In the genomic region with DNA sequence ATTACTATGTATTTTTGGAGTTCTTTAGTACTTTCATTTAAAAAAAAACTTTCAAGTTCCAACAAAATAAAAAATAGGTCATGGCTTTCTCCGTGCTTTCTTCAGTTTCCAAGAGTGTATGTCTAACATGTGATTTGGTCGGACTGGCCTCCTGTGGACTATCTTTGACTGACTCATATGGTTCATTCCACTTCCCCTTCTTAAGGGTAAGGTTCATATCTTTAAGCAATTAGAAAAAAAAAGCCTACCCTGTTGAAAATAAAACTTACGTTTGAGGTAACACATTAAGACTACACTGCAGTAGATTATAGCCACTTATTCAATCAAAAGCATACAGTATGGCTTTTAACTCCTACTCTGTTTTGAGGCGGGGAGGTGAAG, we compare ENCODE assay signal across 8 cellular contexts.
A peak's percentile ranks its signal among the peaks of the same experiment; 100 is the strongest.
DNase-seq lines count a peak whose midpoint lies in the region; ATAC-seq, FAIRE-seq and TF ChIP-seq lines count a peak whose summit lies in the region.

No MANE protein-coding gene starts in this region.

- no peaks in the 10 kb centered on the region for H3K27me3 ChIP-seq in CD4-positive, CD25-positive, alpha-beta regulatory T cell (ENCODE audit: control insufficient read depth, insufficient read depth, low read length)
- no peaks in the 10 kb centered on the region for H3K27me3 ChIP-seq in GM12878 (replicated peaks in 1 of 2; ENCODE audit: control insufficient read depth in 2 of 2, insufficient read depth in 2 of 2, low read length in 1 of 2)

- peak overlapping the region; percentile 49 for H2AFZ ChIP-seq in GM12878 (ENCODE audit: control insufficient read depth, low read depth, low read length)

- TF ChIP-seq CTCF in GM20000 (IDR thresholded peaks at IDR 0.05; ENCODE audit: extremely low read depth, missing control alignments) (no peak), GM12878 (IDR thresholded peaks at IDR 0.05 in 2 of 3, conservative IDR thresholded peaks at IDR 0.05 in 1 of 3; ENCODE audit: control insufficient read depth in 2 of 3, extremely low read depth in 1 of 3, insufficient read depth in 1 of 3, low read depth in 3 of 3, low read length in 3 of 3) (no peak)

- RAD21 ChIA-PET in GM12878 (lab: Charles Lee; ENCODE audit: unreplicated experiment): interaction anchor here (1.5 to 2.1 kb wide), 3 partner anchors 116 to 217 kb away, joined by 4 to 7 read pairs (median 5); no protein-coding TSS in a partner anchor

- DNase-seq in CD4-positive, CD25-positive, alpha-beta regulatory T cell: peak in 1 of 3 donors; percentile 53
- DNase-seq in GM20000 (ENCODE audit: low spot score) (peak; percentile 49), GM12878 (ENCODE audit: low read depth, low spot score) (peak; percentile 59), NCI-H187 treated with DMSO at 0.1 percent for 48 hours (lab: John Stamatoyannopoulos, UW) (no peak)
- DNase-seq in stimulated activated naive CD4-positive, alpha-beta T cell treated with Interleukin-2 at 50 U/mL for 16 hours (lab: John Stamatoyannopoulos, UW): no peak
- DNase-seq in activated effector memory CD4-positive, alpha-beta T cell treated with anti-CD3 and anti-CD28 coated beads, Interleukin-2, amount 50 U/mL, for 16 hours: no peak

- no peaks in the 10 kb centered on the region for H3K9me3 ChIP-seq in CD4-positive, CD25-positive, alpha-beta regulatory T cell (ENCODE audit: control insufficient read depth in 2 of 2, low read length in 2 of 2)
- H3K9me3 ChIP-seq in GM12878 (replicated peaks; ENCODE audit: control insufficient read depth, insufficient read depth, low read length): no peaks in the 10 kb centered on the region

- peak in 1 of 2 experiments; percentile 92; a peak in 3 of 4 replicates for TF ChIP-seq EP300 in GM12878 (IDR thresholded peaks at IDR 0.05; ENCODE audit: borderline replicate concordance in 1 of 2, control insufficient read depth in 1 of 2, low read depth in 2 of 2, low read length in 2 of 2)

- H3K4me2 ChIP-seq in GM12878 (ENCODE audit: control insufficient read depth, insufficient read depth): peak overlapping the region; percentile 44; the same call in 1 of the 2 replicates

- no peak overlapping the region for H3K4me3 Mint-ChIP-seq in CD4-positive, CD25-positive, alpha-beta regulatory T cell
- no peak overlapping the region for H3K4me3 Mint-ChIP-seq in stimulated activated naive CD8-positive, alpha-beta T cell treated with anti-CD3 and anti-CD28 coated beads, Interleukin-15, Interleukin-2, amounts not matched to agents 100 ng/mL and 50 ng/mL, for 24 hours

- H3K27ac Mint-ChIP-seq in CD4-positive, CD25-positive, alpha-beta regulatory T cell: peak overlapping the region; percentile 2 to 72 (median 21)
- H3K27ac Mint-ChIP-seq in stimulated activated naive CD8-positive, alpha-beta T cell treated with anti-CD3 and anti-CD28 coated beads, Interleukin-15, Interleukin-2, amounts not matched to agents 100 ng/mL and 50 ng/mL, for 24 hours: peak overlapping the region; percentile 29

- no peaks in the 10 kb centered on the region for H3K27me3 Mint-ChIP-seq in CD4-positive, CD25-positive, alpha-beta regulatory T cell
- H3K27me3 Mint-ChIP-seq in stimulated activated naive CD8-positive, alpha-beta T cell treated with anti-CD3 and anti-CD28 coated beads, Interleukin-15, Interleukin-2, amounts not matched to agents 100 ng/mL and 50 ng/mL, for 24 hours: no peaks in the 10 kb centered on the region

- POLR2A ChIA-PET in GM12878 (lab: Charles Lee): no interaction called here

- BruUV-seq in GM12878 (replicated peaks; lab: Mats Ljungman, UMichigan): no TSS peak

- intact Hi-C loops in GM12878 (cut with micrococcal nuclease; ENCODE audit: unreplicated experiment): loop anchor here (1.0 to 5.0 kb wide), 3 partner anchors 27 to 203 kb away; a partner anchor contains a TSS

- no peaks in the 10 kb centered on the region for H3K9me3 Mint-ChIP-seq in CD4-positive, CD25-positive, alpha-beta regulatory T cell
- no peaks in the 10 kb centered on the region for H3K9me3 Mint-ChIP-seq in stimulated activated naive CD8-positive, alpha-beta T cell treated with anti-CD3 and anti-CD28 coated beads, Interleukin-15, Interleukin-2, amounts not matched to agents 100 ng/mL and 50 ng/mL, for 24 hours

- H3K9ac ChIP-seq in GM12878 (ENCODE audit: control insufficient read depth, insufficient read depth, low read length): no peak overlapping the region

- H3K4me1 ChIP-seq in CD4-positive, CD25-positive, alpha-beta regulatory T cell (ENCODE audit: control insufficient read depth, insufficient read depth, low read length, poor library complexity, severe bottlenecking): peaks cover 7% of the 10 kb centered on the region
- H3K4me1 ChIP-seq in GM12878 (ENCODE audit: control insufficient read depth, insufficient read depth, low read length): peaks cover 4% of the 10 kb centered on the region

- SMC1A ChIA-PET in GM12878 (lab: Charles Lee; ENCODE audit: uncharacterized antibody, unreplicated experiment): interaction anchor here (0.9 to 2.0 kb wide), 2 partner anchors 112 to 123 kb away, joined by 3 to 6 read pairs; no protein-coding TSS in a partner anchor

- peak; percentile 55 to 72 for ATAC-seq in CD4-positive, CD25-positive, alpha-beta regulatory T cell (ENCODE audit: low read depth in 2 of 2)
- ATAC-seq in HG03442 (IDR thresholded peaks at IDR 0.05; ENCODE audit: unreplicated experiment): peak; percentile 100
- peak; percentile 99 for ATAC-seq in GM12878

- H3K27ac ChIP-seq in CD4-positive, CD25-positive, alpha-beta regulatory T cell (ENCODE audit: insufficient read depth, low read length, poor library complexity, severe bottlenecking): no peak overlapping the region
- 0 out of 2 replicates have a peak overlapping the region, but pooled peaks have one; percentile 4 for H3K27ac ChIP-seq in GM12878 (ENCODE audit: control insufficient read depth, insufficient read depth)

- no peaks in the 10 kb centered on the region for H3K36me3 Mint-ChIP-seq in CD4-positive, CD25-positive, alpha-beta regulatory T cell
- H3K36me3 Mint-ChIP-seq in stimulated activated naive CD8-positive, alpha-beta T cell treated with anti-CD3 and anti-CD28 coated beads, Interleukin-15, Interleukin-2, amounts not matched to agents 100 ng/mL and 50 ng/mL, for 24 hours (ENCODE audit: low read depth): no peaks in the 10 kb centered on the region

- no peaks in the 10 kb centered on the region for H3K79me2 ChIP-seq in GM12878 (ENCODE audit: control insufficient read depth, insufficient read depth, low read length)

- TF ChIP-seq POLR2A in GM12878 (IDR thresholded peaks at IDR 0.05; ENCODE audit: low read depth, low read length): no peak

- H3K4me1 Mint-ChIP-seq in CD4-positive, CD25-positive, alpha-beta regulatory T cell: peaks cover 7 to 20% (median 12%) of the 10 kb centered on the region in 4 donors
- peaks cover 17% of the 10 kb centered on the region for H3K4me1 Mint-ChIP-seq in stimulated activated naive CD8-positive, alpha-beta T cell treated with anti-CD3 and anti-CD28 coated beads, Interleukin-15, Interleukin-2, amounts not matched to agents 100 ng/mL and 50 ng/mL, for 24 hours (ENCODE audit: low read depth)

- CTCF ChIA-PET in GM12878 (lab: Yijun Ruan, JAX): interaction anchor here (0.9 to 1.2 kb wide), 3 partner anchors 9 to 116 kb away, joined by 3 to 4 read pairs (median 3); no protein-coding TSS in a partner anchor

- FAIRE-seq in GM12878 (lab: Jason Lieb, UNC): peak; percentile 74

- no peaks in the 10 kb centered on the region for H4K20me1 ChIP-seq in GM12878 (ENCODE audit: control insufficient read depth, insufficient read depth)

- peak; percentile 19; the same call in 1 of the 2 replicates for TF ChIP-seq RAD21 in GM12878 (IDR thresholded peaks at IDR 0.05; ENCODE audit: insufficient read depth, low read depth, low read length)

- in situ Hi-C loops in GM12878 (cut with MboI): no loop called here

- WGBS in GM12878 (ENCODE audit: insufficient coverage, insufficient replicate concordance, low lambda C conversion rate, missing lambda C conversion rate): 20% methylated on average over 4 of the region's 4 CpGs

- H3K36me3 ChIP-seq in CD4-positive, CD25-positive, alpha-beta regulatory T cell (ENCODE audit: control insufficient read depth, insufficient read depth, low read length): no peaks in the 10 kb centered on the region
- no peaks in the 10 kb centered on the region for H3K36me3 ChIP-seq in GM12878 (ENCODE audit: control insufficient read depth in 2 of 2, insufficient read depth in 2 of 2, low read length in 1 of 2)

- no peak overlapping the region for H3K4me3 ChIP-seq in CD4-positive, CD25-positive, alpha-beta regulatory T cell (ENCODE audit: low read depth, low read length)
- no peak overlapping the region for H3K4me3 ChIP-seq in GM12878

TF ChIP-seq in GM12878, 131 proteins besides CTCF, POLR2A, EP300 and RAD21 (continues in another document):
- peak; percentile 81 for TF ChIP-seq FOXM1 (IDR thresholded peaks at IDR 0.05; ENCODE audit: low read depth, low read length)
- TF ChIP-seq NBN (IDR thresholded peaks at IDR 0.05): 0 out of 2 replicates have a peak, but pooled peaks have one; percentile 34
- peak; percentile 78; the same call in 1 of the 2 replicates for TF ChIP-seq BMI1 (IDR thresholded peaks at IDR 0.05; ENCODE audit: borderline replicate concordance)
- no peak for TF ChIP-seq SMAD1 (IDR thresholded peaks at IDR 0.05; ENCODE audit: low read depth, partially characterized antibody)
- TF ChIP-seq RAD51 (IDR thresholded peaks at IDR 0.05): peak; percentile 63
- peak; percentile 66 for TF ChIP-seq IKZF1 (conservative IDR thresholded peaks at IDR 0.05)
- TF ChIP-seq DPF2 (IDR thresholded peaks at IDR 0.05): peak; percentile 95
- TF ChIP-seq ASH2L (IDR thresholded peaks at IDR 0.05; ENCODE audit: borderline replicate concordance, low read depth): no peak
- TF ChIP-seq IKZF2 (IDR thresholded peaks at IDR 0.05): peak; percentile 71 to 79; a peak in 3 of 4 replicates
- no peak for TF ChIP-seq HDGF (IDR thresholded peaks at IDR 0.05)
- peak; percentile 89 for TF ChIP-seq BCL11A (IDR thresholded peaks at IDR 0.05; ENCODE audit: low read depth, low read length)
- TF ChIP-seq CBX5 (IDR thresholded peaks at IDR 0.05; ENCODE audit: low read depth): 0 out of 2 replicates have a peak, but pooled peaks have one; percentile 63
- peak; percentile 85 for TF ChIP-seq JUNB (IDR thresholded peaks at IDR 0.05)
- TF ChIP-seq, protein P1, sequence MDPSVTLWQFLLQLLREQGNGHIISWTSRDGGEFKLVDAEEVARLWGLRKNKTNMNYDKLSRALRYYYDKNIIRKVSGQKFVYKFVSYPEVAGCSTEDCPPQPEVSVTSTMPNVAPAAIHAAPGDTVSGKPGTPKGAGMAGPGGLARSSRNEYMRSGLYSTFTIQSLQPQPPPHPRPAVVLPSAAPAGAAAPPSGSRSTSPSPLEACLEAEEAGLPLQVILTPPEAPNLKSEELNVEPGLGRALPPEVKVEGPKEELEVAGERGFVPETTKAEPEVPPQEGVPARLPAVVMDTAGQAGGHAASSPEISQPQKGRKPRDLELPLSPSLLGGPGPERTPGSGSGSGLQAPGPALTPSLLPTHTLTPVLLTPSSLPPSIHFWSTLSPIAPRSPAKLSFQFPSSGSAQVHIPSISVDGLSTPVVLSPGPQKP (IDR thresholded peaks at IDR 0.05; ENCODE audit: low read depth, low read length): no peak
- peak; percentile 73 for TF ChIP-seq RUNX3 (IDR thresholded peaks at IDR 0.05; ENCODE audit: low read length)
- peak; percentile 79; the same call in 1 of the 2 replicates for TF ChIP-seq BACH1 (IDR thresholded peaks at IDR 0.05; ENCODE audit: borderline replicate concordance)

Comparison
In these comparisons a context has a peak if more than half of its experiments do, and no peak if none do; other contexts are left out.
1. DNase-seq: peak in GM20000 (single experiment) and GM12878 (single experiment); none in NCI-H187 treated with DMSO at 0.1 percent for 48 hours (single experiment), stimulated activated naive CD4-positive, alpha-beta T cell treated with Interleukin-2 at 50 U/mL for 16 hours (single experiment) and activated effector memory CD4-positive, alpha-beta T cell treated with anti-CD3 and anti-CD28 coated beads, Interleukin-2, amount 50 U/mL, for 16 hours (single experiment).
2. Peak in every context shown above with its lines, with median percentiles within 50 percentile points of each other: ATAC-seq.